ENCODE assay signal across 8 cellular contexts in the genomic region with DNA sequence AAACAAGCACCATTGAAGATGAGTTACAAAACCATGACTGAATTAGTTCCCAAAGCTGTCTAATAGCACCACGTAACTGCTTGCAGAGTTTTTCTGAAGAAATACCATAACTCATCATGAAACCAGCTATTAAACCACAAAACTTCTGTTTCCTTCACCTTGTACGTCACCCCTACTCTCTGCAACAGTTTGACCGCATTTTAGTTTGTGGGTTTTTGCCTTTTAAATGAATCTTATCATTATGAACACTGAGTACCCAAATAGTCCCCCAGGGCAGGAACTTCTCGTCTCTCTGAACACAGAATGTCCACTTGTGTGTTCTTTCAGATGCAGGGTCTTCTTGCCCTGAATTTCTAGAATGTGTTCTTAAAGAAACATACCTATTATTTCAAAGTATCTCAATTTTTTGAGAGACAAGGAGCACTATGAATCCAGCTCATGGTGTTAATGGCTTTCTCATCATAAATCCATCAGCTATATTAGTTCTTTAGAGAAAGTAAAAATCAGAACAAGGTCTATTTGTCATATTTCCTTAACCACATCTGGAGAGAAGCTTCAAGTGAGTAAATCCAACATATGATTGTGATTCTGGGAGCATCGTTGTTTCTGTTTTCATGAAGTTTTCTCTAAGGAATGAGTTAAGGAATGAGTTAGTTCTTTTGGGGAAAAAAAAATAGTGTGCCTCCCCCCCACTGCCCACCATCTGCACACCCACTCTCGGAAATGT.
DNase-seq lines count a peak whose midpoint lies in the region; ATAC-seq and TF ChIP-seq lines count a peak whose summit lies in the region.

No MANE protein-coding gene starts in this region.

- H3K9me3 ChIP-seq in CD4-positive, alpha-beta memory T cell (ENCODE audit: control insufficient read depth in 1 of 2, low read length in 2 of 2), result no peaks in the 10 kb centered on the region
- H3K9me3 ChIP-seq in MG63 (no peaks in the 10 kb centered on the region), WERI-Rb-1 (ENCODE audit: severe bottlenecking) (no peaks in the 10 kb centered on the region)

- POLR2A ChIA-PET in CD4-positive, alpha-beta memory T cell (lab: Charles Lee; ENCODE audit: partially characterized antibody), result interaction anchor here (0.6 to 2.0 kb wide), 7 partner anchors 14 to 51 kb away, joined by 3 to 7 read pairs (median 3); no protein-coding TSS in a partner anchor

- peaks cover 23% of the 10 kb centered on the region for H3K4me1 ChIP-seq in CD4-positive, alpha-beta memory T cell (ENCODE audit: insufficient read depth, low read length)

- no peaks in the 10 kb centered on the region for H3K36me3 ChIP-seq in CD4-positive, alpha-beta memory T cell (ENCODE audit: insufficient read depth, low read length)
- H3K36me3 ChIP-seq in MG63, result no peaks in the 10 kb centered on the region
- H3K36me3 ChIP-seq in WERI-Rb-1, result no peaks in the 10 kb centered on the region

- ATAC-seq in GM19395 (IDR thresholded peaks at IDR 0.05; ENCODE audit: unreplicated experiment) (peak; percentile 82), HG03432 (IDR thresholded peaks at IDR 0.05; ENCODE audit: unreplicated experiment) (peak; percentile 72)

- peak overlapping the region in 1 of 2 donors; percentile 18 for H3K4me3 ChIP-seq in CD4-positive, alpha-beta memory T cell (ENCODE audit: low read length in 2 of 2)
- no peak overlapping the region for H3K4me3 ChIP-seq in MG63
- no peak overlapping the region for H3K4me3 ChIP-seq in WERI-Rb-1 (ENCODE audit: low read depth, low read length)

- intact Hi-C loops in CD4-positive, alpha-beta memory T cell (cut with micrococcal nuclease), result loop anchor here (1.0 to 2.0 kb wide), 2 partner anchors 42 to 50 kb away; no protein-coding TSS in a partner anchor
- intact Hi-C loops in activated T-helper 1 cell treated with anti-CD3 and anti-CD28 coated beads, Interleukin-12 subunit alpha, Interleukin-12 subunit beta, Interleukin-2, Interleukin-4 antibody, amounts not matched to agents 30 ng/mL and 10 ng/mL and 1 ng/mL, durations not matched to agents 14 hours and 24 hours and 36 hours (cut with micrococcal nuclease), result loop anchor here (1.0 to 2.0 kb wide), 16 partner anchors 12 to 561 kb away; a partner anchor contains a TSS

- H3K27ac ChIP-seq in CD4-positive, alpha-beta memory T cell (ENCODE audit: low read depth, low read length), result no peak overlapping the region
- H3K27ac ChIP-seq in WERI-Rb-1, result no peak overlapping the region

- peak; percentile 70 to 83 (median 78) for DNase-seq in CD4-positive, alpha-beta memory T cell
- peak; percentile 70 for DNase-seq in activated T-helper 1 cell treated with anti-CD3 and anti-CD28 coated beads, Interleukin-12 subunit alpha, Interleukin-12 subunit beta, Interleukin-2, Interleukin-4 antibody, amounts not matched to agents 30 ng/mL and 10 ng/mL and 1 ng/mL, durations not matched to agents 14 hours and 24 hours and 36 hours (ENCODE audit: low spot score)
- DNase-seq in osteocyte (ENCODE audit: extremely low spot score, unreplicated experiment) (no peak), cerebellar nuclear complex (lab: John Stamatoyannopoulos, UW) (no peak), MG63 (no peak), WERI-Rb-1 (no peak)

- no peak for TF ChIP-seq CTCF in osteocyte (IDR thresholded peaks at IDR 0.05)
- no peak for TF ChIP-seq CTCF in WERI-Rb-1 (IDR thresholded peaks at IDR 0.05; ENCODE audit: low read depth, low read length)

- no peaks in the 10 kb centered on the region for H3K27me3 ChIP-seq in CD4-positive, alpha-beta memory T cell (ENCODE audit: insufficient read depth, low read length)
- no peaks in the 10 kb centered on the region for H3K27me3 ChIP-seq in MG63
- H3K27me3 ChIP-seq in WERI-Rb-1 (ENCODE audit: insufficient read depth, low read depth, severe bottlenecking), result no peaks in the 10 kb centered on the region

- no peaks in the 10 kb centered on the region for H3K27me3 Mint-ChIP-seq in CD4-positive, alpha-beta memory T cell
- H3K27me3 Mint-ChIP-seq in activated T-helper 1 cell treated with anti-CD3 and anti-CD28 coated beads, Interleukin-12 subunit alpha, Interleukin-12 subunit beta, Interleukin-2, Interleukin-4 antibody, amounts not matched to agents 30 ng/mL and 10 ng/mL and 1 ng/mL, durations not matched to agents 14 hours and 24 hours and 36 hours (ENCODE audit: insufficient read depth), result no peaks in the 10 kb centered on the region
- no peaks in the 10 kb centered on the region for H3K27me3 Mint-ChIP-seq in osteocyte (ENCODE audit: unreplicated experiment)

- peaks cover 29 to 46% (median 37%) of the 10 kb centered on the region in 4 donors for H3K4me1 Mint-ChIP-seq in CD4-positive, alpha-beta memory T cell
- peaks cover 95% of the 10 kb centered on the region for H3K4me1 Mint-ChIP-seq in activated T-helper 1 cell treated with anti-CD3 and anti-CD28 coated beads, Interleukin-12 subunit alpha, Interleukin-12 subunit beta, Interleukin-2, Interleukin-4 antibody, amounts not matched to agents 30 ng/mL and 10 ng/mL and 1 ng/mL, durations not matched to agents 14 hours and 24 hours and 36 hours (ENCODE audit: low read depth)
- peaks cover 27% of the 10 kb centered on the region for H3K4me1 Mint-ChIP-seq in osteocyte (ENCODE audit: unreplicated experiment)

- peak overlapping the region; percentile 37 to 87 (median 67) for H3K27ac Mint-ChIP-seq in CD4-positive, alpha-beta memory T cell
- H3K27ac Mint-ChIP-seq in activated T-helper 1 cell treated with anti-CD3 and anti-CD28 coated beads, Interleukin-12 subunit alpha, Interleukin-12 subunit beta, Interleukin-2, Interleukin-4 antibody, amounts not matched to agents 30 ng/mL and 10 ng/mL and 1 ng/mL, durations not matched to agents 14 hours and 24 hours and 36 hours, result peak overlapping the region; percentile 94
- peak overlapping the region; percentile 67 for H3K27ac Mint-ChIP-seq in osteocyte (ENCODE audit: unreplicated experiment)

- peaks cover 0 to 8% (median 0%) of the 10 kb centered on the region in 8 donors for H3K9me3 Mint-ChIP-seq in CD4-positive, alpha-beta memory T cell
- H3K9me3 Mint-ChIP-seq in activated T-helper 1 cell treated with anti-CD3 and anti-CD28 coated beads, Interleukin-12 subunit alpha, Interleukin-12 subunit beta, Interleukin-2, Interleukin-4 antibody, amounts not matched to agents 30 ng/mL and 10 ng/mL and 1 ng/mL, durations not matched to agents 14 hours and 24 hours and 36 hours, result peaks cover 34% of the 10 kb centered on the region
- H3K9me3 Mint-ChIP-seq in osteocyte (ENCODE audit: unreplicated experiment), result peaks cover 9% of the 10 kb centered on the region

- peaks cover 0 to 5% of the 10 kb centered on the region in 2 donors for H3K36me3 Mint-ChIP-seq in CD4-positive, alpha-beta memory T cell
- H3K36me3 Mint-ChIP-seq in activated T-helper 1 cell treated with anti-CD3 and anti-CD28 coated beads, Interleukin-12 subunit alpha, Interleukin-12 subunit beta, Interleukin-2, Interleukin-4 antibody, amounts not matched to agents 30 ng/mL and 10 ng/mL and 1 ng/mL, durations not matched to agents 14 hours and 24 hours and 36 hours (ENCODE audit: low read depth), result peaks cover 53% of the 10 kb centered on the region
- peaks cover 2% of the 10 kb centered on the region for H3K36me3 Mint-ChIP-seq in osteocyte (ENCODE audit: unreplicated experiment)

- peak overlapping the region in 7 of 8 donors; percentile 18 to 74 (median 62) for H3K4me3 Mint-ChIP-seq in CD4-positive, alpha-beta memory T cell
- peak overlapping the region; percentile 13 for H3K4me3 Mint-ChIP-seq in activated T-helper 1 cell treated with anti-CD3 and anti-CD28 coated beads, Interleukin-12 subunit alpha, Interleukin-12 subunit beta, Interleukin-2, Interleukin-4 antibody, amounts not matched to agents 30 ng/mL and 10 ng/mL and 1 ng/mL, durations not matched to agents 14 hours and 24 hours and 36 hours
- no peak overlapping the region for H3K4me3 Mint-ChIP-seq in osteocyte (ENCODE audit: unreplicated experiment)

- CTCF ChIA-PET in CD4-positive, alpha-beta memory T cell (lab: Charles Lee; ENCODE audit: partially characterized antibody), result interaction anchor here (0.8 to 2.6 kb wide), 3 partner anchors 11 to 51 kb away, joined by 3 to 6 read pairs (median 4); no protein-coding TSS in a partner anchor

Comparison
In these comparisons a context has a peak if more than half of its experiments do, and no peak if none do; other contexts are left out.
1. DNase-seq: peak in CD4-positive, alpha-beta memory T cell (5 of 5) and activated T-helper 1 cell treated with anti-CD3 and anti-CD28 coated beads, Interleukin-12 subunit alpha, Interleukin-12 subunit beta, Interleukin-2, Interleukin-4 antibody, amounts not matched to agents 30 ng/mL and 10 ng/mL and 1 ng/mL, durations not matched to agents 14 hours and 24 hours and 36 hours (single experiment); none in osteocyte (single experiment), cerebellar nuclear complex (0 of 2), MG63 (single experiment) and WERI-Rb-1 (single experiment).
2. Peak in every context shown above with its lines, with median percentiles within 50 percentile points of each other: H3K27ac Mint-ChIP-seq.